9 cellular contexts compared by ENCODE assay signal in the genomic region with DNA sequence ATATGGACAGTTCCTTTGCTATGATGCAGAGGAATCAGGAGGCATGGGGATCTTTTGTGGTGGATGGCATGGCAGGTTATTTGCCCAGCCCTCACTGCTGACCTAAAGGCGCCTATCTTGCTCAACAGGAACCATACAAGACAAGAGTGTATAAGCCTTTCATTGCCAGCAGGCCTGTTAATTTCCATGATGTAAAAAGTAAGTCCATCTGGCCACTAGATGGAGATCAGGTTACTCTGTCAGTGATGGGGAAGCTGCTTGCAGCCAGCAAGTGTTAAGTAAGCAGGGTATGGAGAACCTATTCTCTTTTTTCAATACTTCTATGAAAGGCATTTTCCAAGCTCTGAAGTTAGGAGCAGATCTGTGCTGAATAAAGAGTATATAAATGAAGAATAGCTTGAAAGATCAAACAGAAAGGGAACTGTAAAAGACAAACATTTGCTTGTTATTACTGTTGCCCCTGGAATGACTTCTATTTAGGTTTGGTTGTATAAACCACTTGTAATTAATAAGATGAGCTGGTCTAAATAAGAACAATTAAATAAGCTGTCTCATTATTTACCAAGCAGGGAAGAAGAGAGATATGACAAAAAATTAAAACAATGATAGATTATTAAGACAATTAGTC.
DNase-seq lines count a peak whose midpoint lies in the region; ATAC-seq and TF ChIP-seq lines count a peak whose summit lies in the region.
"Had no signal": no experiment of that assay in that cellular context is flagged by ENCODE, and none has a peak within 500 bp of the region (broad histone marks: within the 10 kb centered on the region; RNA-seq: fewer than 3 reads in every experiment).

No MANE protein-coding gene starts in this region.

- no peak for TF ChIP-seq CTCF in Calu3 (IDR thresholded peaks at IDR 0.05; ENCODE audit: unreplicated experiment)
- peak; percentile 58 for TF ChIP-seq CTCF in WI38 (IDR thresholded peaks at IDR 0.05; ENCODE audit: low read depth, low read length)
- TF ChIP-seq CTCF in natural killer cell (IDR thresholded peaks at IDR 0.05) = peak; percentile 73

- DNase-seq in Calu3 (peak; percentile 39), NCI-H226 (peak; percentile 78), fibroblast of peridontal ligament (ENCODE audit: extremely low read depth) (peak; percentile 97), natural killer cell (no peak)
- no peak for DNase-seq in stimulated activated naive CD4-positive, alpha-beta T cell treated with Interleukin-2 at 50 U/mL for 16 hours (lab: John Stamatoyannopoulos, UW)

- H3K27ac Mint-ChIP-seq in Calu3 (ENCODE audit: unreplicated experiment) = no peak overlapping the region
- H3K27ac Mint-ChIP-seq in natural killer cell = no peak overlapping the region
- H3K27ac Mint-ChIP-seq: activated naive CD8-positive, alpha-beta T cell had no signal

- CTCF ChIA-PET in Calu3 (lab: Charles Lee) = interaction anchor here (1.1 to 1.4 kb wide), 2 partner anchors 15 to 29 kb away, joined by 3 read pairs; no protein-coding TSS in a partner anchor

- H3K4me1 Mint-ChIP-seq in Calu3 (ENCODE audit: low read depth, unreplicated experiment) (no peaks in the 10 kb centered on the region), natural killer cell (no peaks in the 10 kb centered on the region)

- no peak overlapping the region for H3K4me3 ChIP-seq in WI38 (ENCODE audit: low read depth, low read length)

- no peaks in the 10 kb centered on the region for H3K27me3 Mint-ChIP-seq in Calu3 (ENCODE audit: unreplicated experiment)
- H3K27me3 Mint-ChIP-seq in natural killer cell (ENCODE audit: low read depth in 2 of 2) = no peaks in the 10 kb centered on the region
- H3K27me3 Mint-ChIP-seq: activated naive CD8-positive, alpha-beta T cell had no signal

- H3K4me3 Mint-ChIP-seq in Calu3 (ENCODE audit: low read depth, unreplicated experiment) (no peak overlapping the region), natural killer cell (no peak overlapping the region)
- H3K4me3 Mint-ChIP-seq: activated naive CD8-positive, alpha-beta T cell had no signal

- no TSS peak for BruUV-seq in Calu3 (replicated peaks; lab: Mats Ljungman, UMichigan)

- ATAC-seq in GM19025 (IDR thresholded peaks at IDR 0.05; ENCODE audit: low read depth, unreplicated experiment) (peak; percentile 76), HG03354 (IDR thresholded peaks at IDR 0.05; ENCODE audit: poor library complexity, severe bottlenecking, unreplicated experiment) (peak; percentile 96), natural killer cell (peak; percentile 75 to 83 (median 80))

- H3K36me3 Mint-ChIP-seq in Calu3 (ENCODE audit: insufficient read depth, unreplicated experiment) = no peaks in the 10 kb centered on the region
- H3K36me3 Mint-ChIP-seq in natural killer cell = no peaks in the 10 kb centered on the region

- intact Hi-C loops in Calu3 (cut with micrococcal nuclease; ENCODE audit: unreplicated experiment) (loop anchor here (1.0 to 10.0 kb wide), 3 partner anchors 237 to 442 kb away; no protein-coding TSS in a partner anchor), natural killer cell (cut with micrococcal nuclease) (loop anchor here (1.0 kb wide), 1 partner anchor 442 kb away; no protein-coding TSS in a partner anchor)

- H3K9me3 Mint-ChIP-seq in Calu3 (ENCODE audit: low read depth, unreplicated experiment) = no peaks in the 10 kb centered on the region
- H3K9me3 Mint-ChIP-seq in natural killer cell = no peaks in the 10 kb centered on the region

Comparison
In these comparisons a context has a peak if more than half of its experiments do, and no peak if none do; other contexts are left out.
1. DNase-seq: peak in Calu3 (single experiment), NCI-H226 (single experiment) and fibroblast of peridontal ligament (single experiment); none in natural killer cell (single experiment) and stimulated activated naive CD4-positive, alpha-beta T cell treated with Interleukin-2 at 50 U/mL for 16 hours (single experiment).
2. Peak in every context shown above with its lines, with median percentiles within 50 percentile points of each other: ATAC-seq.